ENCODE assay signal across 1 cellular context in the genomic region with DNA sequence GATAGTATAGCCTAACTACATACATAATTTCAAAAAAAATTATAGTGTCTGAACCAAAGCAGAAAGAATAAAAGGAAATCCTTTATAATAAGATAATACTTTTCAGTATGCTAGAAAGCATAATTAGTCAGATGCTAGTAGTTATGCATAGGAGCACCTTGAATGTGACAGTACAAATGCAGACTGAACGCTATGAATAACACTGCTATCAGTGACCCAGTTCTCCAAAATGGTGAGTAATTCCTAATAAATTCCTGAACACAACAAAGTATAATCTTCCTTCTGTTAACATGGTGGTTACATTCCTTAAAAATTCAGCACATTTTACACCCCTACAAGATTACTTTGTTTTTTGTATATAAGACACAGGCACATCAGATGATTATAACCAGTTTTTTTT.
TF ChIP-seq lines count a peak whose summit lies in the region.

No MANE protein-coding gene starts in this region.

TF ChIP-seq in HepG2, 621 proteins besides CTCF, POLR2A, EP300 and RAD21:
- no peak for TF ChIP-seq JDP2 (CRISPR knock-in tag; IDR thresholded peaks at IDR 0.05; ENCODE audit: borderline replicate concordance)
- no peak for TF ChIP-seq SMAD9 (CRISPR knock-in tag; IDR thresholded peaks at IDR 0.05)
- TF ChIP-seq TAF1 (CRISPR knock-in tag; IDR thresholded peaks at IDR 0.05): no peak
- no peak for TF ChIP-seq ZNF547 (CRISPR knock-in tag; IDR thresholded peaks at IDR 0.05)
- TF ChIP-seq ZBTB40 (IDR thresholded peaks at IDR 0.05): no peak
- no peak for TF ChIP-seq ZBTB40 (CRISPR knock-in tag; IDR thresholded peaks at IDR 0.05)
- no peak for TF ChIP-seq DMAP1 (CRISPR knock-in tag; IDR thresholded peaks at IDR 0.05)
- no peak for TF ChIP-seq ZFP41 (CRISPR knock-in tag; IDR thresholded peaks at IDR 0.05; ENCODE audit: borderline replicate concordance)
- no peak for TF ChIP-seq LCORL (IDR thresholded peaks at IDR 0.05)
- TF ChIP-seq LCORL (CRISPR knock-in tag; IDR thresholded peaks at IDR 0.05): no peak
- no peak for TF ChIP-seq SP1 (IDR thresholded peaks at IDR 0.05)
- TF ChIP-seq SP1 (CRISPR knock-in tag; IDR thresholded peaks at IDR 0.05): no peak
- no peak for TF ChIP-seq ZNF251 (CRISPR knock-in tag; IDR thresholded peaks at IDR 0.05)
- no peak for TF ChIP-seq RBM22 (optimal IDR thresholded peaks at IDR 0.05; ENCODE audit: low read length)
- no peak for TF ChIP-seq ZNF615 (CRISPR knock-in tag; IDR thresholded peaks at IDR 0.05; ENCODE audit: borderline replicate concordance)
- TF ChIP-seq GFI1 (CRISPR knock-in tag; IDR thresholded peaks at IDR 0.05; ENCODE audit: borderline replicate concordance): no peak
- no peak for TF ChIP-seq HIC2 (CRISPR knock-in tag; IDR thresholded peaks at IDR 0.05; ENCODE audit: low read depth)
- TF ChIP-seq SRSF9 (IDR thresholded peaks at IDR 0.05; ENCODE audit: borderline replicate concordance, insufficient read depth, low read depth, low read length, poor library complexity, severe bottlenecking): no peak
- no peak for TF ChIP-seq ZNF280B (CRISPR knock-in tag; IDR thresholded peaks at IDR 0.05; ENCODE audit: borderline replicate concordance)
- TF ChIP-seq SAFB2 (CRISPR knock-in tag; IDR thresholded peaks at IDR 0.05; ENCODE audit: borderline replicate concordance, low read depth): no peak
- no peak for TF ChIP-seq MATR3 (CRISPR knock-in tag; IDR thresholded peaks at IDR 0.05)
- TF ChIP-seq ZNF318 (CRISPR knock-in tag; IDR thresholded peaks at IDR 0.05): no peak
